ENCODE assay signal across 1 cellular context in the genomic region with DNA sequence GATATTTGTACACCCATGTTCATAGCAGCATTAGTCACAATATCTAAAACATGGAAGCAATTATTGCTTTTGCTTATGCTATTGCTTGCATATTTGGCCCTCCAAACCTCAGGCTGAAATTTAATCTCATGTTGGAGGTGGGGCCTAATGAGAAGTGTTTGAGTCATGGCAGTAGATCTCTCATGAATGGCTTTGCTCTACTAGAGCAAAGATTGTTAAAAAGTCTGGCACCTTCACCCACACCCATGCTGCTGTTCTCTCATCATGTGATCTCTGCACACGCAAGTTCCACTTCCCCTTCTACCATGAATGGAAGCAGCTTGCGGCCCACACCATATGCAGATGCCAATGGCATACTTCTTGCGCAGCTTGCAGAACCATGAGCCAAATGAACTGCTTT.
TF ChIP-seq lines count a peak whose summit lies in the region.

No MANE protein-coding gene starts in this region.

TF ChIP-seq in HEK293, 187 proteins besides CTCF, POLR2A, EP300 and RAD21 (continued from another document):
- TF ChIP-seq, protein P1, sequence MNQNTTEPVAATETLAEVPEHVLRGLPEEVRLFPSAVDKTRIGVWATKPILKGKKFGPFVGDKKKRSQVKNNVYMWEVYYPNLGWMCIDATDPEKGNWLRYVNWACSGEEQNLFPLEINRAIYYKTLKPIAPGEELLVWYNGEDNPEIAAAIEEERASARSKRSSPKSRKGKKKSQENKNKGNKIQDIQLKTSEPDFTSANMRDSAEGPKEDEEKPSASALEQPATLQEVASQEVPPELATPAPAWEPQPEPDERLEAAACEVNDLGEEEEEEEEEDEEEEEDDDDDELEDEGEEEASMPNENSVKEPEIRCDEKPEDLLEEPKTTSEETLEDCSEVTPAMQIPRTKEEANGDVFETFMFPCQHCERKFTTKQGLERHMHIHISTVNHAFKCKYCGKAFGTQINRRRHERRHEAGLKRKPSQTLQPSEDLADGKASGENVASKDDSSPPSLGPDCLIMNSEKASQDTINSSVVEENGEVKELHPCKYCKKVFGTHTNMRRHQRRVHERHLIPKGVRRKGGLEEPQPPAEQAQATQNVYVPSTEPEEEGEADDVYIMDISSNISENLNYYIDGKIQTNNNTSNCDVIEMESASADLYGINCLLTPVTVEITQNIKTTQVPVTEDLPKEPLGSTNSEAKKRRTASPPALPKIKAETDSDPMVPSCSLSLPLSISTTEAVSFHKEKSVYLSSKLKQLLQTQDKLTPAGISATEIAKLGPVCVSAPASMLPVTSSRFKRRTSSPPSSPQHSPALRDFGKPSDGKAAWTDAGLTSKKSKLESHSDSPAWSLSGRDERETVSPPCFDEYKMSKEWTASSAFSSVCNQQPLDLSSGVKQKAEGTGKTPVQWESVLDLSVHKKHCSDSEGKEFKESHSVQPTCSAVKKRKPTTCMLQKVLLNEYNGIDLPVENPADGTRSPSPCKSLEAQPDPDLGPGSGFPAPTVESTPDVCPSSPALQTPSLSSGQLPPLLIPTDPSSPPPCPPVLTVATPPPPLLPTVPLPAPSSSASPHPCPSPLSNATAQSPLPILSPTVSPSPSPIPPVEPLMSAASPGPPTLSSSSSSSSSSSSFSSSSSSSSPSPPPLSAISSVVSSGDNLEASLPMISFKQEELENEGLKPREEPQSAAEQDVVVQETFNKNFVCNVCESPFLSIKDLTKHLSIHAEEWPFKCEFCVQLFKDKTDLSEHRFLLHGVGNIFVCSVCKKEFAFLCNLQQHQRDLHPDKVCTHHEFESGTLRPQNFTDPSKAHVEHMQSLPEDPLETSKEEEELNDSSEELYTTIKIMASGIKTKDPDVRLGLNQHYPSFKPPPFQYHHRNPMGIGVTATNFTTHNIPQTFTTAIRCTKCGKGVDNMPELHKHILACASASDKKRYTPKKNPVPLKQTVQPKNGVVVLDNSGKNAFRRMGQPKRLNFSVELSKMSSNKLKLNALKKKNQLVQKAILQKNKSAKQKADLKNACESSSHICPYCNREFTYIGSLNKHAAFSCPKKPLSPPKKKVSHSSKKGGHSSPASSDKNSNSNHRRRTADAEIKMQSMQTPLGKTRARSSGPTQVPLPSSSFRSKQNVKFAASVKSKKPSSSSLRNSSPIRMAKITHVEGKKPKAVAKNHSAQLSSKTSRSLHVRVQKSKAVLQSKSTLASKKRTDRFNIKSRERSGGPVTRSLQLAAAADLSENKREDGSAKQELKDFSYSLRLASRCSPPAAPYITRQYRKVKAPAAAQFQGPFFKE (tag by site-specific recombination; IDR thresholded peaks at IDR 0.05; ENCODE audit: borderline replicate concordance): no peak
- TF ChIP-seq ZNF19 (tag by site-specific recombination; IDR thresholded peaks at IDR 0.05; ENCODE audit: low read depth) (no peak), ZNF654 (tag by site-specific recombination; IDR thresholded peaks at IDR 0.05; ENCODE audit: low read depth) (no peak), ZNF266 (tag by site-specific recombination; IDR thresholded peaks at IDR 0.05; ENCODE audit: low read depth) (no peak)
